12 cellular contexts compared by ENCODE assay signal in genomic region chrX:70219938-70220764, GRCh38. TPM values are rescaled to one million over a fixed set of nuclear protein-coding genes. Genes with fewer than 3 reads are reported as not detected.
DNase-seq lines count a peak whose midpoint lies in the region; ATAC-seq and TF ChIP-seq lines count a peak whose summit lies in the region.
"Had no signal": no experiment of that assay in that cellular context is flagged by ENCODE, and none has a peak within 500 bp of the region (broad histone marks: within the 10 kb centered on the region; RNA-seq: fewer than 3 reads in every experiment).

No MANE protein-coding gene starts in this region.

- H3K79me2 ChIP-seq in HCT116 (ENCODE audit: insufficient read depth, low read length) = no peaks in the 10 kb centered on the region
- no peaks in the 10 kb centered on the region for H3K79me2 ChIP-seq in osteoblast (ENCODE audit: insufficient read depth, low read length)

- TF ChIP-seq CTCF in HCT116 (IDR thresholded peaks at IDR 0.05 in 2 of 3, conservative IDR thresholded peaks at IDR 0.05 in 1 of 3; ENCODE audit: borderline replicate concordance in 1 of 3, insufficient read depth in 1 of 3, low read depth in 2 of 3, low read length in 2 of 3) (no peak), cardiac fibroblast (IDR thresholded peaks at IDR 0.05; ENCODE audit: low read depth, low read length) (no peak), osteoblast (IDR thresholded peaks at IDR 0.05; ENCODE audit: extremely low read depth, low read depth, low read length) (no peak), mesothelial cell of epicardium (IDR thresholded peaks at IDR 0.05; ENCODE audit: unreplicated experiment) (no peak)

- H3K9me3 Mint-ChIP-seq in mesothelial cell of epicardium = peaks cover 13% of the 10 kb centered on the region
- H3K9me3 Mint-ChIP-seq: activated T-helper 17 cell treated with anti-CD3 and anti-CD28 coated beads, Interleukin-2, amount 50 U/mL, for 72 hours had no signal

- H3K4me1 ChIP-seq in HCT116 (ENCODE audit: control insufficient read depth in 1 of 2, insufficient read depth in 2 of 2, low read length in 2 of 2) (peaks cover 8 to 16% of the 10 kb centered on the region in 2 experiments), osteoblast (ENCODE audit: insufficient read depth, low read length) (peaks cover 3% of the 10 kb centered on the region)
- H3K4me1 ChIP-seq: sigmoid colon had no signal

- CTCF ChIA-PET in HCT116 (lab: Charles Lee) = no interaction called here

- H3K27ac Mint-ChIP-seq in mesothelial cell of epicardium = no peak overlapping the region
- H3K27ac Mint-ChIP-seq: activated T-helper 17 cell treated with anti-CD3 and anti-CD28 coated beads, Interleukin-2, amount 50 U/mL, for 72 hours had no signal

- no peaks in the 10 kb centered on the region for H3K4me1 Mint-ChIP-seq in mesothelial cell of epicardium
- H3K4me1 Mint-ChIP-seq: activated T-helper 17 cell treated with anti-CD3 and anti-CD28 coated beads, Interleukin-2, amount 50 U/mL, for 72 hours had no signal

- POLR2A ChIA-PET in HCT116 (lab: Charles Lee) = no interaction called here

- peak overlapping the region; percentile 17; the same call in 1 of the 2 replicates for H3K9ac ChIP-seq in HCT116 (ENCODE audit: low read length)

- TF ChIP-seq RAD21 in HCT116 (IDR thresholded peaks at IDR 0.05; ENCODE audit: low read depth) = no peak

- no peak for TF ChIP-seq POLR2A in HCT116 (IDR thresholded peaks at IDR 0.05; ENCODE audit: borderline replicate concordance, extremely low read depth, insufficient read depth, insufficient read length)

- ATAC-seq in HCT116 (peak; percentile 96), HG03460 (IDR thresholded peaks at IDR 0.05; ENCODE audit: unreplicated experiment) (no peak)
- ATAC-seq: activated T-helper 17 cell treated with anti-CD3 and anti-CD28 coated beads, Interleukin-2, amount 50 U/mL, for 72 hours had no signal

- H3K36me3 Mint-ChIP-seq in mesothelial cell of epicardium = no peaks in the 10 kb centered on the region

- DNase-seq in HCT116 (ENCODE audit: low read depth, low spot score) (peak; percentile 50), NCI-H460 (ENCODE audit: extremely low read depth, low read depth) (peak; percentile 60), cardiac fibroblast (ENCODE audit: low read depth in 2 of 2) (peak; percentile 22 to 23), osteoblast (ENCODE audit: insufficient read length, low spot score, missing footprints) (peak; percentile 35), mesothelial cell of epicardium (ENCODE audit: low spot score in 2 of 2, unreplicated experiment in 2 of 2) (no peak), SIG-M5 (lab: John Stamatoyannopoulos, UW) (no peak), nucleus accumbens (lab: John Stamatoyannopoulos, UW) (no peak)
- DNase-seq: kidney glomerular epithelial cell, MM.1S, sigmoid colon had no signal

- H3K4me3 Mint-ChIP-seq in mesothelial cell of epicardium = no peak overlapping the region
- H3K4me3 Mint-ChIP-seq: activated T-helper 17 cell treated with anti-CD3 and anti-CD28 coated beads, Interleukin-2, amount 50 U/mL, for 72 hours had no signal

- intact Hi-C loops in HCT116 (cut with micrococcal nuclease) = no loop called here

- BruUV-seq in HCT116 (replicated peaks; lab: Mats Ljungman, UMichigan) = no TSS peak

- H3K4me2 ChIP-seq in HCT116 (ENCODE audit: low read length) = peak overlapping the region; percentile 62
- no peak overlapping the region for H3K4me2 ChIP-seq in osteoblast (ENCODE audit: insufficient read depth, low read length)

- H3K27ac ChIP-seq in HCT116 (ENCODE audit: low read depth, low read length) (no peak overlapping the region), osteoblast (ENCODE audit: low read depth, low read length) (no peak overlapping the region)
- H3K27ac ChIP-seq: sigmoid colon had no signal

- H3K9me3 ChIP-seq in HCT116 (ENCODE audit: control insufficient read depth in 1 of 2, insufficient read depth in 1 of 2, low read depth in 1 of 2, low read length in 2 of 2) (no peaks in the 10 kb centered on the region), osteoblast (ENCODE audit: low read depth, low read length) (no peaks in the 10 kb centered on the region)
- H3K9me3 ChIP-seq: sigmoid colon had no signal

- H2AFZ ChIP-seq in HCT116 (ENCODE audit: low read depth, low read length, poor library complexity, severe bottlenecking) (peak overlapping the region; percentile 45), osteoblast (ENCODE audit: low read length) (no peak overlapping the region)

- RAD21 ChIA-PET in HCT116 (lab: Charles Lee; ENCODE audit: low non-redundant PET in 1 of 2, low total read pairs in 2 of 2, uncharacterized antibody in 2 of 2, unreplicated experiment in 2 of 2) = no interaction called here

- H4K20me1 ChIP-seq in HCT116 (ENCODE audit: insufficient read depth) (no peaks in the 10 kb centered on the region), osteoblast (ENCODE audit: insufficient read depth, low read length) (no peaks in the 10 kb centered on the region)

- 0 out of 4 replicates have a peak overlapping the region, but pooled peaks of 1 of the 2 experiments have one; percentile 11 for H3K4me3 ChIP-seq in HCT116 (replicated peaks in 1 of 2; ENCODE audit: low read depth in 1 of 2, low read length in 2 of 2)
- no peak overlapping the region for H3K4me3 ChIP-seq in cardiac fibroblast (replicated peaks in 1 of 2; ENCODE audit: low read depth in 2 of 2, low read length in 2 of 2)
- no peak overlapping the region for H3K4me3 ChIP-seq in osteoblast (ENCODE audit: insufficient read depth, low read length)
- H3K4me3 ChIP-seq: sigmoid colon had no signal

- peaks cover 3% of the 10 kb centered on the region for H3K27me3 Mint-ChIP-seq in mesothelial cell of epicardium (ENCODE audit: low read depth)
- H3K27me3 Mint-ChIP-seq: activated T-helper 17 cell treated with anti-CD3 and anti-CD28 coated beads, Interleukin-2, amount 50 U/mL, for 72 hours had no signal

- no peaks in the 10 kb centered on the region for H3K27me3 ChIP-seq in HCT116 (ENCODE audit: insufficient read depth, low read length)
- H3K27me3 ChIP-seq in osteoblast (ENCODE audit: insufficient read depth, low read length) = peaks cover 10% of the 10 kb centered on the region
- H3K27me3 ChIP-seq: sigmoid colon had no signal

- H3K9me2 ChIP-seq in HCT116 (ENCODE audit: insufficient read depth) = no peaks in the 10 kb centered on the region

- H3K36me3 ChIP-seq in HCT116 (ENCODE audit: control insufficient read depth in 1 of 2, insufficient read depth in 2 of 2, low read length in 2 of 2) = no peaks in the 10 kb centered on the region
- H3K36me3 ChIP-seq in osteoblast (ENCODE audit: insufficient read depth, low read length) = no peaks in the 10 kb centered on the region
- H3K36me3 ChIP-seq: sigmoid colon had no signal

TF ChIP-seq in HCT116, 20 proteins besides CTCF, POLR2A, EP300 and RAD21 (continues in another document):
- TF ChIP-seq REST (IDR thresholded peaks at IDR 0.05; ENCODE audit: low read depth) (no peak), ELF1 (IDR thresholded peaks at IDR 0.05; ENCODE audit: borderline replicate concordance, low read depth) (no peak), TCF7L2 (IDR thresholded peaks at IDR 0.05; ENCODE audit: borderline replicate concordance, extremely low read depth, insufficient read depth, insufficient read length) (peak; percentile 7), POLR2AphosphoS5 (IDR thresholded peaks at IDR 0.05; ENCODE audit: low read depth, low read length) (peak; percentile 24; the same call in 1 of the 2 replicates), SRF (IDR thresholded peaks at IDR 0.05; ENCODE audit: low read depth) (no peak)

RNA-seq across cellular contexts. Expression of gene AWAT1, which starts 14.3 kb away (rescaled TPM):
- total RNA-seq in HCT116 (2021; ENCODE audit: unreplicated experiment) (not detected), osteoblast (not detected in 2 replicates), mesothelial cell of epicardium (not detected in 3 replicates)
- not detected in 2 replicates for polyA plus RNA-seq in HCT116 (2012)
- not detected in 2 replicates for total RNA-seq in NCI-H460 (2014; rRNA removed; shearing (Covaris generic))
- not detected in 2 replicates for polyA plus RNA-seq in NCI-H460 (2014; cell fraction: nucleus; rRNA removed)
- total RNA-seq: activated T-helper 17 cell treated with anti-CD3 and anti-CD28 coated beads, Interleukin-2, amount 50 U/mL, for 72 hours; sigmoid colon had no signal
- polyA plus RNA-seq: sigmoid colon had no signal

RNA-seq across cellular contexts. Expression of gene P2RY4, which starts 39.9 kb away (rescaled TPM):
- not detected for total RNA-seq in HCT116 (2021; ENCODE audit: unreplicated experiment)
- 0.04 and 0.21 TPM in 2 replicates for polyA plus RNA-seq in HCT116 (2012)
- total RNA-seq in NCI-H460 (2014; rRNA removed; shearing (Covaris generic)) = not detected in 2 replicates
- 0.32 TPM in 1 of 2 replicates, not detected in the other for polyA plus RNA-seq in NCI-H460 (2014; cell fraction: nucleus; rRNA removed)
- total RNA-seq in osteoblast = under 0.01 and 0.29 TPM in 2 replicates
- 0.94 to 1.1 TPM (median 0.97 TPM) in 3 replicates for total RNA-seq in mesothelial cell of epicardium

RNA-seq across cellular contexts. Expression of gene DGAT2L6, which starts 42.9 kb away (rescaled TPM):
- total RNA-seq in HCT116 (2021; ENCODE audit: unreplicated experiment) = not detected
- not detected in 2 replicates for polyA plus RNA-seq in HCT116 (2012)
- total RNA-seq in NCI-H460 (2014; rRNA removed; shearing (Covaris generic)) = not detected in 2 replicates
- not detected in 2 replicates for polyA plus RNA-seq in NCI-H460 (2014; cell fraction: nucleus; rRNA removed)
- total RNA-seq in osteoblast = not detected in 2 replicates
- total RNA-seq in mesothelial cell of epicardium = not detected in 3 replicates
- total RNA-seq: sigmoid colon had no signal
- polyA plus RNA-seq: sigmoid colon had no signal

RNA-seq across cellular contexts. Expression of gene ARR3, which starts 48.0 kb away (rescaled TPM):
- total RNA-seq in HCT116 (2021; ENCODE audit: unreplicated experiment) = not detected
- polyA plus RNA-seq in HCT116 (2012) = 0.10 TPM in 1 of 2 replicates, not detected in the other
- total RNA-seq in NCI-H460 (2014; rRNA removed; shearing (Covaris generic)) = not detected in 2 replicates
- not detected in 2 replicates for polyA plus RNA-seq in NCI-H460 (2014; cell fraction: nucleus; rRNA removed)
- total RNA-seq in osteoblast = not detected in 2 replicates
- total RNA-seq in mesothelial cell of epicardium = not detected in 3 replicates
- total RNA-seq: activated T-helper 17 cell treated with anti-CD3 and anti-CD28 coated beads, Interleukin-2, amount 50 U/mL, for 72 hours; sigmoid colon had no signal

Comparison
In these comparisons a context has a peak if more than half of its experiments do, and no peak if none do; other contexts are left out.
1. DNase-seq: peak in HCT116 (single experiment), NCI-H460 (single experiment), cardiac fibroblast (2 of 2) and osteoblast (single experiment); none in mesothelial cell of epicardium (0 of 2), SIG-M5 (single experiment) and nucleus accumbens (0 of 56).